Comparison of ENCODE assay signal across 8 cellular contexts in genomic region chr1:38018864-38019343, GRCh38. TPM values are rescaled to one million over a fixed set of nuclear protein-coding genes. Genes with fewer than 3 reads are reported as not detected.
DNase-seq lines count a peak whose midpoint lies in the region; ATAC-seq, FAIRE-seq and TF ChIP-seq lines count a peak whose summit lies in the region.

No MANE protein-coding gene starts in this region.

- H3K27me3 ChIP-seq in Loucy (ENCODE audit: insufficient read depth, low read length, poor library complexity, severe bottlenecking) (no peaks in the 10 kb centered on the region), GM12878 (replicated peaks in 1 of 2; ENCODE audit: control insufficient read depth in 2 of 2, insufficient read depth in 2 of 2, low read length in 1 of 2) (no peaks in the 10 kb centered on the region)

- SMC1A ChIA-PET in GM12878 (lab: Charles Lee; ENCODE audit: uncharacterized antibody, unreplicated experiment) = interaction anchor here (0.5 to 2.5 kb wide), 13 partner anchors 9 to 201 kb away, joined by 3 to 10 read pairs (median 3); partner anchors contain the start of gene SF3A3

- TF ChIP-seq CTCF in Loucy (conservative IDR thresholded peaks at IDR 0.05; ENCODE audit: low read length) (peak; percentile 82), GM12878 (IDR thresholded peaks at IDR 0.05 in 2 of 3, conservative IDR thresholded peaks at IDR 0.05 in 1 of 3; ENCODE audit: control insufficient read depth in 2 of 3, extremely low read depth in 1 of 3, insufficient read depth in 1 of 3, low read depth in 3 of 3, low read length in 3 of 3) (peak; percentile 47 to 69 (median 54); a peak in 4 of 6 replicates)

- no peak for TF ChIP-seq EP300 in GM12878 (IDR thresholded peaks at IDR 0.05; ENCODE audit: borderline replicate concordance in 1 of 2, control insufficient read depth in 1 of 2, low read depth in 2 of 2, low read length in 2 of 2)

- no peaks in the 10 kb centered on the region for H3F3A ChIP-seq in Loucy (ENCODE audit: low read depth)

- BruUV-seq in GM12878 (replicated peaks; lab: Mats Ljungman, UMichigan) = no TSS peak

- H3K4me1 Mint-ChIP-seq in naive B cell = peaks cover 4 to 12% (median 11%) of the 10 kb centered on the region in 3 donors
- H3K4me1 Mint-ChIP-seq in activated naive CD4-positive, alpha-beta T cell treated with anti-CD3 and anti-CD28 coated beads for 36 hours (ENCODE audit: low read depth) = peaks cover 24% of the 10 kb centered on the region

- intact Hi-C loops in GM12878 (cut with micrococcal nuclease; ENCODE audit: unreplicated experiment) = loop anchor here (1.0 kb wide), 2 partner anchors 29 to 129 kb away; partner anchors contain the start of gene SF3A3
- intact Hi-C loops in activated naive CD4-positive, alpha-beta T cell treated with anti-CD3 and anti-CD28 coated beads for 36 hours (cut with micrococcal nuclease) = loop anchor here (1.0 kb wide), 2 partner anchors 29 to 129 kb away; partner anchors contain the start of gene SF3A3

- peak; percentile 62 for TF ChIP-seq RAD21 in GM12878 (IDR thresholded peaks at IDR 0.05; ENCODE audit: insufficient read depth, low read depth, low read length)

- TF ChIP-seq POLR2A in GM12878 (IDR thresholded peaks at IDR 0.05; ENCODE audit: low read depth, low read length) = no peak

- peaks cover 12 to 14% of the 10 kb centered on the region in 2 donors for H3K36me3 Mint-ChIP-seq in naive B cell
- peaks cover 38% of the 10 kb centered on the region for H3K36me3 Mint-ChIP-seq in activated naive CD4-positive, alpha-beta T cell treated with anti-CD3 and anti-CD28 coated beads for 36 hours (ENCODE audit: low read depth)

- ATAC-seq in GM12878 = peak; percentile 71
- ATAC-seq in naive B cell (ENCODE audit: low read depth in 2 of 2) = peak; percentile 30 to 39
- no peak for ATAC-seq in HG03521 (IDR thresholded peaks at IDR 0.05; ENCODE audit: unreplicated experiment)

- no peaks in the 10 kb centered on the region for H3K27me3 Mint-ChIP-seq in naive B cell
- no peaks in the 10 kb centered on the region for H3K27me3 Mint-ChIP-seq in activated naive CD4-positive, alpha-beta T cell treated with anti-CD3 and anti-CD28 coated beads for 36 hours (ENCODE audit: low read depth)

- RAD21 ChIA-PET in GM12878 (lab: Charles Lee; ENCODE audit: unreplicated experiment) = interaction anchor here (0.7 to 1.6 kb wide), 7 partner anchors 9 to 130 kb away, joined by 3 to 4 read pairs (median 3); no protein-coding TSS in a partner anchor

- no peak overlapping the region for H2AFZ ChIP-seq in Loucy (ENCODE audit: low read length)
- no peak overlapping the region for H2AFZ ChIP-seq in GM12878 (ENCODE audit: control insufficient read depth, low read depth, low read length)

- H3K4me1 ChIP-seq in Loucy (ENCODE audit: insufficient read depth, low read length, poor library complexity, severe bottlenecking) (peaks cover 22% of the 10 kb centered on the region), GM12878 (ENCODE audit: control insufficient read depth, insufficient read depth, low read length) (no peaks in the 10 kb centered on the region)

- POLR2A ChIA-PET in GM12878 (lab: Charles Lee) = no interaction called here

- H3K79me2 ChIP-seq in Loucy (ENCODE audit: insufficient read depth, low read length) (peaks cover 60% of the 10 kb centered on the region), GM12878 (ENCODE audit: control insufficient read depth, insufficient read depth, low read length) (peaks cover 16% of the 10 kb centered on the region)

- no peaks in the 10 kb centered on the region for H3K9me2 ChIP-seq in Loucy (replicated peaks; ENCODE audit: low read depth, low read length)

- 79% methylated on average over 6 of the region's 6 CpGs for WGBS in GM12878 (ENCODE audit: insufficient coverage, insufficient replicate concordance, low lambda C conversion rate, missing lambda C conversion rate)

- no peaks in the 10 kb centered on the region for H3K9me3 ChIP-seq in Loucy (ENCODE audit: insufficient read depth, low read depth, low read length)
- H3K9me3 ChIP-seq in GM12878 (replicated peaks; ENCODE audit: control insufficient read depth, insufficient read depth, low read length) = no peaks in the 10 kb centered on the region

- H3K9ac ChIP-seq in Loucy (ENCODE audit: low read depth, low read length, poor library complexity, severe bottlenecking) = no peak overlapping the region
- H3K9ac ChIP-seq in GM12878 (ENCODE audit: control insufficient read depth, insufficient read depth, low read length) = no peak overlapping the region

- H4K20me1 ChIP-seq in Loucy (ENCODE audit: insufficient read depth, low read length, poor library complexity, severe bottlenecking) (peaks cover 22% of the 10 kb centered on the region), GM12878 (ENCODE audit: control insufficient read depth, insufficient read depth) (no peaks in the 10 kb centered on the region)

- FAIRE-seq in GM12878 (lab: Jason Lieb, UNC) = no peak

- DNase-seq in EL (peak; percentile 36), GM12878 (ENCODE audit: low read depth, low spot score) (no peak), naive B cell (no peak), HuH-7.5 (ENCODE audit: low spot score) (no peak)
- no peak for DNase-seq in NK-92 treated with Interleukin-12 subunit alpha and Interleukin-12 subunit beta, amount 100 ng/mL, for 24 hours (lab: John Stamatoyannopoulos, UW)
- no peak for DNase-seq in activated naive CD4-positive, alpha-beta T cell treated with anti-CD3 and anti-CD28 coated beads for 36 hours

- H3K4me3 ChIP-seq in Loucy (ENCODE audit: low read length, poor library complexity, severe bottlenecking) (no peak overlapping the region), GM12878 (no peak overlapping the region)

- H3K4me3 Mint-ChIP-seq in naive B cell = peak overlapping the region in 1 of 8 donors; percentile 41
- no peak overlapping the region for H3K4me3 Mint-ChIP-seq in activated naive CD4-positive, alpha-beta T cell treated with anti-CD3 and anti-CD28 coated beads for 36 hours

- in situ Hi-C loops in GM12878 (cut with MboI) = no loop called here

- H3K27ac ChIP-seq in GM12878 (ENCODE audit: control insufficient read depth, insufficient read depth) = no peak overlapping the region

- H3K27ac Mint-ChIP-seq in naive B cell = no peak overlapping the region
- H3K27ac Mint-ChIP-seq in activated naive CD4-positive, alpha-beta T cell treated with anti-CD3 and anti-CD28 coated beads for 36 hours = no peak overlapping the region

- CTCF ChIA-PET in GM12878 (lab: Yijun Ruan, JAX) = interaction anchor here (0.6 to 13.9 kb wide), 21 partner anchors 9 to 837 kb away, joined by 3 to 252 read pairs (median 4); partner anchors contain the start of gene SF3A3
- CTCF ChIA-PET in activated naive CD4-positive, alpha-beta T cell treated with anti-CD3 and anti-CD28 coated beads for 36 hours (lab: Charles Lee) = interaction anchor here (0.6 to 4.0 kb wide), 5 partner anchors 9 to 480 kb away, joined by 3 to 23 read pairs (median 12); partner anchors contain the start of gene SF3A3

- H3K4me2 ChIP-seq in Loucy (ENCODE audit: low read depth, low read length, poor library complexity, severe bottlenecking) (no peak overlapping the region), GM12878 (ENCODE audit: control insufficient read depth, insufficient read depth) (no peak overlapping the region)

- no peaks in the 10 kb centered on the region for H3K9me3 Mint-ChIP-seq in naive B cell
- H3K9me3 Mint-ChIP-seq in activated naive CD4-positive, alpha-beta T cell treated with anti-CD3 and anti-CD28 coated beads for 36 hours = no peaks in the 10 kb centered on the region

- H3K36me3 ChIP-seq in Loucy (ENCODE audit: insufficient read depth, low read length) (peaks cover 71% of the 10 kb centered on the region), GM12878 (ENCODE audit: control insufficient read depth in 2 of 2, insufficient read depth in 2 of 2, low read length in 1 of 2) (peaks cover 4 to 20% of the 10 kb centered on the region in 2 experiments; a peak in 3 of 4 replicates)

RNA-seq across cellular contexts. Expression of gene UTP11, which starts 6.4 kb away (rescaled TPM):
- total RNA-seq in GM12878 (2013; cell fraction: nucleolus; rRNA removed) = 27.6 and 31.6 TPM in 2 replicates
- total RNA-seq in GM12878 (2014; rRNA removed) = 51.5 and 55.0 TPM in 2 replicates
- total RNA-seq in GM12878 (2014; rRNA removed; fragmentation: Illumina TruSeq; extraction: Trizol) = 77.8 and 78.1 TPM in 2 replicates
- 39.6 and 41.8 TPM in 2 replicates for total RNA-seq in GM12878 (2021)
- polyA plus RNA-seq in GM12878 (2011; ENCODE audit: low read depth) = 9.8 TPM
- polyA plus RNA-seq in GM12878 (2011; rRNA removed) = 34.5 and 47.6 TPM in 2 replicates
- 15.4 and 18.0 TPM in 2 replicates for polyA plus RNA-seq in GM12878 (2011; cell fraction: cytosol; rRNA removed)
- 9.2 and 15.4 TPM in 2 replicates for polyA plus RNA-seq in GM12878 (2011; cell fraction: nucleus; rRNA removed)
- 19.1 and 19.2 TPM in 2 replicates for polyA plus RNA-seq in GM12878 (2012)
- polyA plus RNA-seq in GM12878 (2014; fragmentation: Illumina TruSeq; extraction: Trizol) = 125 and 146 TPM in 2 replicates
- polyA plus RNA-seq in GM12878 (2014; fragmentation: Nextera tagmentation; extraction: Ambion mirVana) = 100 to 1,000 TPM in 1 of 2 experiments, 10 to 100 TPM in 1; 96.4 to 107 TPM
- polyA plus RNA-seq in GM12878 (2014; rRNA removed) = 54.9 and 57.2 TPM in 2 replicates
- polyA plus RNA-seq in GM12878 (2016; fragmentation: Nextera tagmentation; extraction: Ambion mirVana) = 10 to 100 TPM; 62.7 to 65.7 TPM
- 8.6 and 11.3 TPM in 2 replicates for polyA minus RNA-seq in GM12878 (2011; rRNA and poly(A)+ RNA removed)
- polyA minus RNA-seq in GM12878 (2011; cell fraction: cytosol; rRNA and poly(A)+ RNA removed) = 7.9 and 9.7 TPM in 2 replicates
- polyA minus RNA-seq in GM12878 (2011; cell fraction: nucleus; rRNA and poly(A)+ RNA removed) = 7.7 and 12.4 TPM in 2 replicates
- 10 to 100 TPM; 19.2 to 25.3 (median 20.9) TPM for polyA plus RNA-seq in naive B cell (ENCODE audit: low read depth in 6 of 6)
- 10 to 100 TPM; 49.7 to 49.8 TPM for total RNA-seq in activated naive CD4-positive, alpha-beta T cell treated with anti-CD3 and anti-CD28 coated beads for 36 hours

RNA-seq across cellular contexts. Expression of gene FHL3, which starts 13.6 kb away (rescaled TPM):
- total RNA-seq in GM12878 (2013; cell fraction: nucleolus; rRNA removed) = 9.3 and 14.1 TPM in 2 replicates
- total RNA-seq in GM12878 (2014; rRNA removed) (8.1 and 8.9 TPM in 2 replicates), GM12878 (2014; rRNA removed; fragmentation: Illumina TruSeq; extraction: Trizol) (4.2 and 5.2 TPM in 2 replicates), GM12878 (2021) (11.5 and 13.9 TPM in 2 replicates)
- 4.2 TPM for polyA plus RNA-seq in GM12878 (2011; ENCODE audit: low read depth)
- polyA plus RNA-seq in GM12878 (2011; rRNA removed) (0.53 and 1.3 TPM in 2 replicates), GM12878 (2014; fragmentation: Illumina TruSeq; extraction: Trizol) (3.9 and 9.2 TPM in 2 replicates), GM12878 (2014; fragmentation: Nextera tagmentation; extraction: Ambion mirVana) (1 to 10 TPM in 1 of 2 experiments, under 1 TPM in 1; 0.26 to 1.3 TPM), GM12878 (2014; rRNA removed) (7.7 and 10.3 TPM in 2 replicates), GM12878 (2016; fragmentation: Nextera tagmentation; extraction: Ambion mirVana) (10 to 100 TPM; 10.1 to 10.7 TPM), naive B cell (ENCODE audit: low read depth in 6 of 6) (1 to 10 TPM in 5 of 6 donors, under 1 TPM in 1; 0.88 to 5.1 (median 1.8) TPM)
- 2.2 and 2.6 TPM in 2 replicates for polyA plus RNA-seq in GM12878 (2011; cell fraction: cytosol; rRNA removed)
- polyA plus RNA-seq in GM12878 (2011; cell fraction: nucleus; rRNA removed) = 3.2 and 3.6 TPM in 2 replicates
- polyA plus RNA-seq in GM12878 (2012) = 9.1 and 13.9 TPM in 2 replicates
- polyA minus RNA-seq in GM12878 (2011; rRNA and poly(A)+ RNA removed) = 1.8 and 4.2 TPM in 2 replicates
- polyA minus RNA-seq in GM12878 (2011; cell fraction: cytosol; rRNA and poly(A)+ RNA removed) = 2.3 and 6.5 TPM in 2 replicates
- 2.7 and 3.2 TPM in 2 replicates for polyA minus RNA-seq in GM12878 (2011; cell fraction: nucleus; rRNA and poly(A)+ RNA removed)
- 10 to 100 TPM; 12.1 to 12.7 TPM for total RNA-seq in activated naive CD4-positive, alpha-beta T cell treated with anti-CD3 and anti-CD28 coated beads for 36 hours

RNA-seq across cellular contexts. Expression of gene POU3F1, which starts 27.7 kb away (rescaled TPM):
- 0.40 TPM in 1 of 2 replicates, not detected in the other for total RNA-seq in GM12878 (2013; cell fraction: nucleolus; rRNA removed)
- total RNA-seq in GM12878 (2014; rRNA removed) (0.23 and 0.38 TPM in 2 replicates), GM12878 (2014; rRNA removed; fragmentation: Illumina TruSeq; extraction: Trizol) (0.09 and 0.14 TPM in 2 replicates), GM12878 (2021) (0.38 and 0.53 TPM in 2 replicates)
- not detected for polyA plus RNA-seq in GM12878 (2011; ENCODE audit: low read depth)
- polyA plus RNA-seq in GM12878 (2011; rRNA removed) (0.10 TPM in 1 of 2 replicates, not detected in the other), GM12878 (2014; fragmentation: Illumina TruSeq; extraction: Trizol) (0.09 and 0.13 TPM in 2 replicates), GM12878 (2014; fragmentation: Nextera tagmentation; extraction: Ambion mirVana) (under 1 TPM in 1 of 2 experiments, not detected in 1; 0.04 TPM), GM12878 (2014; rRNA removed) (0.15 and 0.53 TPM in 2 replicates), GM12878 (2016; fragmentation: Nextera tagmentation; extraction: Ambion mirVana) (not detected), naive B cell (ENCODE audit: low read depth in 6 of 6) (1 to 10 TPM in 1 of 6 donors, under 1 TPM in 5; 0.18 to 1.1 (median 0.34) TPM)
- polyA plus RNA-seq in GM12878 (2011; cell fraction: cytosol; rRNA removed) = 0.13 TPM in 2 replicates
- polyA plus RNA-seq in GM12878 (2011; cell fraction: nucleus; rRNA removed) = 0.34 and 0.53 TPM in 2 replicates
- 0.06 and 0.07 TPM in 2 replicates for polyA plus RNA-seq in GM12878 (2012)
- polyA minus RNA-seq in GM12878 (2011; rRNA and poly(A)+ RNA removed) = not detected in 2 replicates
- 0.42 TPM in 1 of 2 replicates, not detected in the other for polyA minus RNA-seq in GM12878 (2011; cell fraction: cytosol; rRNA and poly(A)+ RNA removed)
- polyA minus RNA-seq in GM12878 (2011; cell fraction: nucleus; rRNA and poly(A)+ RNA removed) = 0.24 and 0.38 TPM in 2 replicates
- total RNA-seq in activated naive CD4-positive, alpha-beta T cell treated with anti-CD3 and anti-CD28 coated beads for 36 hours = not detected

RNA-seq across cellular contexts. Expression of gene SF3A3, which starts 29.1 kb away (rescaled TPM):
- total RNA-seq in GM12878 (2013; cell fraction: nucleolus; rRNA removed) = 53.4 and 56.6 TPM in 2 replicates
- total RNA-seq in GM12878 (2014; rRNA removed) (83.7 and 106 TPM in 2 replicates), GM12878 (2014; rRNA removed; fragmentation: Illumina TruSeq; extraction: Trizol) (164 and 165 TPM in 2 replicates), GM12878 (2021) (72.3 and 78.9 TPM in 2 replicates)
- polyA plus RNA-seq in GM12878 (2011; ENCODE audit: low read depth) = 62.9 TPM
- polyA plus RNA-seq in GM12878 (2011; rRNA removed) (76.5 and 110 TPM in 2 replicates), GM12878 (2014; fragmentation: Illumina TruSeq; extraction: Trizol) (170 and 185 TPM in 2 replicates), GM12878 (2014; fragmentation: Nextera tagmentation; extraction: Ambion mirVana) (100 to 1,000 TPM in 1 of 2 experiments, 10 to 100 TPM in 1; 86.0 to 133 TPM), GM12878 (2014; rRNA removed) (74.4 and 98.3 TPM in 2 replicates), GM12878 (2016; fragmentation: Nextera tagmentation; extraction: Ambion mirVana) (100 to 1,000 TPM; 154 to 155 TPM), naive B cell (ENCODE audit: low read depth in 6 of 6) (100 to 1,000 TPM in 4 of 6 donors, 10 to 100 TPM in 2; 81.3 to 109 (median 101) TPM)
- 39.0 TPM in 2 replicates for polyA plus RNA-seq in GM12878 (2011; cell fraction: cytosol; rRNA removed)
- polyA plus RNA-seq in GM12878 (2011; cell fraction: nucleus; rRNA removed) = 40.8 and 53.3 TPM in 2 replicates
- 48.6 and 66.5 TPM in 2 replicates for polyA plus RNA-seq in GM12878 (2012)
- 42.9 and 53.5 TPM in 2 replicates for polyA minus RNA-seq in GM12878 (2011; rRNA and poly(A)+ RNA removed)
- polyA minus RNA-seq in GM12878 (2011; cell fraction: cytosol; rRNA and poly(A)+ RNA removed) = 31.5 and 45.2 TPM in 2 replicates
- 14.7 and 25.3 TPM in 2 replicates for polyA minus RNA-seq in GM12878 (2011; cell fraction: nucleus; rRNA and poly(A)+ RNA removed)
- total RNA-seq in activated naive CD4-positive, alpha-beta T cell treated with anti-CD3 and anti-CD28 coated beads for 36 hours = 10 to 100 TPM; 88.2 to 89.9 TPM
